ENCODE assay signal across 9 cellular contexts in genomic region chr3:143977326-143978262, GRCh38. TPM values are rescaled to one million over a fixed set of nuclear protein-coding genes. Genes with fewer than 3 reads are reported as not detected.
A peak's percentile ranks its signal among the peaks of the same experiment; 100 is the strongest.
DNase-seq lines count a peak whose midpoint lies in the region; ATAC-seq, FAIRE-seq and TF ChIP-seq lines count a peak whose summit lies in the region.
"Had no signal": no experiment of that assay in that cellular context is flagged by ENCODE, and none has a peak within 500 bp of the region (broad histone marks: within the 10 kb centered on the region; RNA-seq: fewer than 3 reads in every experiment).

No MANE protein-coding gene starts in this region.

- H3K27ac Mint-ChIP-seq in activated naive CD4-positive, alpha-beta T cell treated with anti-CD3 and anti-CD28 coated beads, Interleukin-2, amount 50 U/mL, for 24 hours = no peak overlapping the region
- peak overlapping the region; percentile 43 for H3K27ac Mint-ChIP-seq in WTC11
- H3K27ac Mint-ChIP-seq in naive thymus-derived CD4-positive, alpha-beta T cell = peak overlapping the region in 1 of 9 donors; percentile 6

- H3K4me1 ChIP-seq in naive thymus-derived CD4-positive, alpha-beta T cell (ENCODE audit: control insufficient read depth in 2 of 2, insufficient read depth in 2 of 2, low read length in 2 of 2) = peaks cover 10 to 14% of the 10 kb centered on the region in 2 donors
- peaks cover 0 to 34% (median 29%) of the 10 kb centered on the region in 3 donors for H3K4me1 ChIP-seq in pancreas

- H3K4me3 ChIP-seq in naive thymus-derived CD4-positive, alpha-beta T cell (ENCODE audit: low read length) = no peak overlapping the region
- no peak overlapping the region for H3K4me3 ChIP-seq in pancreas

- H3K36me3 ChIP-seq in naive thymus-derived CD4-positive, alpha-beta T cell (ENCODE audit: control insufficient read depth in 2 of 3, insufficient read depth in 3 of 3, low read length in 3 of 3) = peaks cover 0 to 5% (median 0%) of the 10 kb centered on the region in 3 experiments
- no peaks in the 10 kb centered on the region for H3K36me3 ChIP-seq in pancreas

- ATAC-seq in HG03103 (IDR thresholded peaks at IDR 0.05; ENCODE audit: low read depth, unreplicated experiment) (peak; percentile 44), WTC11 (no peak), pancreas (no peak)
- no peak for ATAC-seq in naive thymus-derived CD4-positive, alpha-beta T cell

- H3K27me3 ChIP-seq in naive thymus-derived CD4-positive, alpha-beta T cell (ENCODE audit: control insufficient read depth in 2 of 2, insufficient read depth in 2 of 2, low read length in 2 of 2) = no peaks in the 10 kb centered on the region
- H3K27me3 ChIP-seq in pancreas = no peaks in the 10 kb centered on the region

- H3K9me3 Mint-ChIP-seq in activated naive CD4-positive, alpha-beta T cell treated with anti-CD3 and anti-CD28 coated beads, Interleukin-2, amount 50 U/mL, for 24 hours = no peaks in the 10 kb centered on the region
- peaks cover 1% of the 10 kb centered on the region; the same call in 1 of the 2 replicates for H3K9me3 Mint-ChIP-seq in WTC11
- H3K9me3 Mint-ChIP-seq in naive thymus-derived CD4-positive, alpha-beta T cell = peaks cover 0 to 2% (median 0%) of the 10 kb centered on the region in 11 donors

- no peak for FAIRE-seq in pancreas (lab: Jason Lieb, UNC)

- intact Hi-C loops in naive thymus-derived CD4-positive, alpha-beta T cell (cut with micrococcal nuclease) = loop anchor here in 1 of 2 donors (10.0 kb wide), 1 partner anchor 797 kb away; no protein-coding TSS in a partner anchor
- intact Hi-C loops in pancreas (cut with DNase I) = no loop called here

- H3K4me1 Mint-ChIP-seq in activated naive CD4-positive, alpha-beta T cell treated with anti-CD3 and anti-CD28 coated beads, Interleukin-2, amount 50 U/mL, for 24 hours = peaks cover 78% of the 10 kb centered on the region
- peaks cover 59% of the 10 kb centered on the region for H3K4me1 Mint-ChIP-seq in WTC11
- H3K4me1 Mint-ChIP-seq in naive thymus-derived CD4-positive, alpha-beta T cell = peaks cover 36 to 82% (median 60%) of the 10 kb centered on the region in 7 donors

- no peak overlapping the region for H3K27ac ChIP-seq in naive thymus-derived CD4-positive, alpha-beta T cell (ENCODE audit: low read depth, low read length)
- peak overlapping the region in 1 of 4 donors; percentile 0 for H3K27ac ChIP-seq in pancreas
- H3K27ac ChIP-seq: C4-2B had no signal

- 70 to 75% methylated on average over 4 of the region's 4 CpGs for WGBS in pancreas, 2 donors

- H3K4me3 Mint-ChIP-seq in activated naive CD4-positive, alpha-beta T cell treated with anti-CD3 and anti-CD28 coated beads, Interleukin-2, amount 50 U/mL, for 24 hours = peak overlapping the region; percentile 49
- H3K4me3 Mint-ChIP-seq in WTC11 = peak overlapping the region; percentile 12
- H3K4me3 Mint-ChIP-seq in naive thymus-derived CD4-positive, alpha-beta T cell = peak overlapping the region in 8 of 10 donors; percentile 13 to 57 (median 40)

- CTCF ChIA-PET in WTC11 (lab: Charles Lee) = interaction anchor here (0.6 kb wide), 1 partner anchor 568 kb away, joined by 3 read pairs; no protein-coding TSS in a partner anchor
- CTCF ChIA-PET in naive thymus-derived CD4-positive, alpha-beta T cell (lab: Charles Lee) = interaction anchor here (0.8 kb wide), 1 partner anchor 176 kb away, joined by 3 read pairs; no protein-coding TSS in a partner anchor

- H3K27me3 Mint-ChIP-seq in activated naive CD4-positive, alpha-beta T cell treated with anti-CD3 and anti-CD28 coated beads, Interleukin-2, amount 50 U/mL, for 24 hours = no peaks in the 10 kb centered on the region
- H3K27me3 Mint-ChIP-seq in WTC11 (ENCODE audit: low read depth) = no peaks in the 10 kb centered on the region; the same call in 1 of the 2 replicates
- H3K27me3 Mint-ChIP-seq in naive thymus-derived CD4-positive, alpha-beta T cell = no peaks in the 10 kb centered on the region

- POLR2A ChIA-PET in WTC11 (lab: Charles Lee) = no interaction called here
- POLR2A ChIA-PET in naive thymus-derived CD4-positive, alpha-beta T cell (lab: Charles Lee) = interaction anchor here (0.6 kb wide), 1 partner anchor 1083 kb away, joined by 3 read pairs; no protein-coding TSS in a partner anchor

- H3K36me3 Mint-ChIP-seq in activated naive CD4-positive, alpha-beta T cell treated with anti-CD3 and anti-CD28 coated beads, Interleukin-2, amount 50 U/mL, for 24 hours = peaks cover 4% of the 10 kb centered on the region
- H3K36me3 Mint-ChIP-seq in WTC11 = peaks cover 8% of the 10 kb centered on the region
- peaks cover 2 to 10% (median 8%) of the 10 kb centered on the region in 5 donors for H3K36me3 Mint-ChIP-seq in naive thymus-derived CD4-positive, alpha-beta T cell

- H3K9me3 ChIP-seq in naive thymus-derived CD4-positive, alpha-beta T cell (ENCODE audit: control insufficient read depth in 2 of 3, low read length in 3 of 3) = no peaks in the 10 kb centered on the region
- H3K9me3 ChIP-seq in pancreas = no peaks in the 10 kb centered on the region

- TF ChIP-seq CTCF in WTC11 (IDR thresholded peaks at IDR 0.05) = no peak
- TF ChIP-seq CTCF in pancreas (IDR thresholded peaks at IDR 0.05) = no peak

- DNase-seq in activated naive CD4-positive, alpha-beta T cell treated with anti-CD3 and anti-CD28 coated beads, Interleukin-2, amount 50 U/mL, for 16 hours = no peak
- no peak for DNase-seq in WTC11 (ENCODE audit: low spot score)
- DNase-seq in naive thymus-derived CD4-positive, alpha-beta T cell = no peak
- DNase-seq in NCI-H510A treated with DMSO at 0.1 percent for 48 hours (lab: John Stamatoyannopoulos, UW) = no peak
- DNase-seq in pancreas = no peak
- DNase-seq in iPS-NIHi7 (ENCODE audit: extremely low spot score) = no peak

TF ChIP-seq in WTC11, 78 proteins besides CTCF, POLR2A, EP300 and RAD21 (continues in another document):
- no peak for TF ChIP-seq SOX15 (CRISPR knock-in tag; IDR thresholded peaks at IDR 0.05)
- TF ChIP-seq USF1 (CRISPR knock-in tag; IDR thresholded peaks at IDR 0.05) = no peak
- TF ChIP-seq HMGXB4 (CRISPR knock-in tag; IDR thresholded peaks at IDR 0.05) = no peak
- TF ChIP-seq EMX1 (CRISPR knock-in tag; IDR thresholded peaks at IDR 0.05) = no peak
- no peak for TF ChIP-seq MLX (CRISPR knock-in tag; IDR thresholded peaks at IDR 0.05)
- TF ChIP-seq CREB1 (CRISPR knock-in tag; IDR thresholded peaks at IDR 0.05) = no peak
- no peak for TF ChIP-seq KAT7 (CRISPR knock-in tag; IDR thresholded peaks at IDR 0.05; ENCODE audit: borderline replicate concordance)
- no peak for TF ChIP-seq TEAD1 (CRISPR knock-in tag; IDR thresholded peaks at IDR 0.05)
- no peak for TF ChIP-seq FOXP1 (CRISPR knock-in tag; IDR thresholded peaks at IDR 0.05; ENCODE audit: borderline replicate concordance)
- no peak for TF ChIP-seq ZNF396 (CRISPR knock-in tag; IDR thresholded peaks at IDR 0.05; ENCODE audit: borderline replicate concordance)
- no peak for TF ChIP-seq ATF6 (CRISPR knock-in tag; IDR thresholded peaks at IDR 0.05)
- no peak for TF ChIP-seq ZBTB21 (CRISPR knock-in tag; IDR thresholded peaks at IDR 0.05; ENCODE audit: borderline replicate concordance)

RNA-seq across cellular contexts. Expression of gene DIPK2A, which starts 6.0 kb away (rescaled TPM):
- 28.0 to 35.1 TPM (median 28.9 TPM) in 3 replicates for total RNA-seq in WTC11 (2021)
- total RNA-seq in naive thymus-derived CD4-positive, alpha-beta T cell = 10 to 100 TPM; 11.7 to 29.2 (median 21.7) TPM
- 1 to 10 TPM; 5.1 to 8.2 TPM for polyA plus RNA-seq in naive thymus-derived CD4-positive, alpha-beta T cell
- total RNA-seq in pancreas = 10 to 100 TPM in 1 of 6 donors, 1 to 10 TPM in 5; 3.9 to 11.2 (median 5.0) TPM
- 1 to 10 TPM; 1.6 to 3.5 TPM for polyA plus RNA-seq in pancreas
